ENCODE assay signal across 1 cellular context in genomic region chr2:234081970-234082822, GRCh38.
TF ChIP-seq lines count a peak whose summit lies in the region.

No MANE protein-coding gene starts in this region.

TF ChIP-seq in HCT116, 20 proteins besides CTCF, POLR2A, EP300 and RAD21 (continued from another document):
- TF ChIP-seq REST (IDR thresholded peaks at IDR 0.05; ENCODE audit: low read depth) (no peak), SP1 (IDR thresholded peaks at IDR 0.05; ENCODE audit: low read depth) (no peak), JUND (IDR thresholded peaks at IDR 0.05) (no peak), EZH2 (IDR thresholded peaks at IDR 0.05) (no peak)
